In the genomic region with DNA sequence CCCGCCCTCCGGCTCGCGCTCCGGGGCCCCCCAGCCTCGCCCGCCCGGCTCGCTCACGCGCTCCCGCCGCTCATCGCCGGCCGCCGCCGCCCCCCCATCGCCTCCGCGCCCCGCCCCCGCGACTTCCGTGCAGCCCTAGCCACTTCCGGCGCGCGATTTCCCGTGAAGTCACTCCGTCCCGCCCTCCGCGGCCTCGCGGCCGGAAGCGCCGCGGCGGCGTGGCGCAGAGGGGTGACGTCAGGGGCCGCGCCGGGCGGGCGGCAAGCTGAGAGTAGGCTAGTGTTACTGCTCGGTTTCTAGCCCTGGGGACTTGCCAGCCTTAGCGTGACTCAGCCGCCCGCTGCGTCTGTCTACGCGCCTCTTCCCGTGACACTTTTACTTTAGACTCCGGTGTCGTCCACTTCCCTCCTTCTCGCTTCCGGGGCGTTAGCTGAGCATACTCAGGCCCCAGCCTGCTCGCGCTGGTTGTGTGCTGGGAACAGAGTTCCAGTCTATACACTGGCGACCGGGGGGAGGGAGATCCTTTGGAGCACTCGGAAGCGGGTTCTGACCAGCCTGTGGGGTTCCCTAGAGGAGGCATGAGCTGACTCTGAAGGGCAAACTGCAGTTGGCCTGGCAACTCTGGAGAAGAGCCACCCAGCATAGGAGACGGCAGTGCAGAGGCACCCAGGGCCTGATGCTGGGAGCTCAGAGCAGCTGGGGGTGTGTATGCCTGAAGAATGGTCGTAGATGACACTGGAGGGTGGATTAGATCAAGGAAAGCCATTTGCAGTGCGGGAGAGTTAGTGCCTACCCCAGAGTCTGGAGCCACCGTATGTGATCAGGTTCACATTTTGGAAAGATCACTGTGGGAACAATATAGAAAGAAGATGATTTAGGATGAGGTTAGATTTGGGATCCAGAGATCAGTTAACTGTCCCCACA, we compare ENCODE assay signal across 8 cellular contexts. TPM values are rescaled to one million over a fixed set of nuclear protein-coding genes. Genes with fewer than 3 reads are reported as not detected.
DNase-seq lines count a peak whose midpoint lies in the region; ATAC-seq and TF ChIP-seq lines count a peak whose summit lies in the region.

A gene (minus strand): TSS at position 137 of the 924 bp plus-strand sequence. CDS start 182 bp downstream, outside the sequence.

- CTCF ChIA-PET in activated B cell treated with CpG ODN at 0.5 μM for 24 hours (lab: Charles Lee), result interaction anchor here (0.5 to 1.9 kb wide), 3 partner anchors 18 to 29 kb away, joined by 3 to 7 read pairs (median 6); no protein-coding TSS in a partner anchor

- peak; percentile 84 for ATAC-seq in GM19025 (IDR thresholded peaks at IDR 0.05; ENCODE audit: low read depth, unreplicated experiment)
- peak; percentile 85 for ATAC-seq in HG03280 (IDR thresholded peaks at IDR 0.05; ENCODE audit: unreplicated experiment)
- peak; percentile 85 for ATAC-seq in activated B cell treated with CpG ODN at 0.5 μM for 24 hours (ENCODE audit: low read depth)

- peaks cover 26% of the 10 kb centered on the region for H3K36me3 Mint-ChIP-seq in activated B cell treated with CpG ODN at 0.5 μM for 24 hours (ENCODE audit: low read depth)
- H3K36me3 Mint-ChIP-seq in immature natural killer cell, result peaks cover 4 to 9% (median 5%) of the 10 kb centered on the region in 3 donors

- peak within 1 kb of the TSS; percentile 99 for H3K27ac Mint-ChIP-seq in activated B cell treated with CpG ODN at 0.5 μM for 24 hours
- H3K27ac Mint-ChIP-seq in immature natural killer cell, result peak within 1 kb of the TSS; percentile 99 to 100 (median 100)

- POLR2A ChIA-PET in activated B cell treated with CpG ODN at 0.5 μM for 24 hours (lab: Charles Lee), result interaction anchor here (0.5 to 3.6 kb wide), 36 partner anchors 9 to 883 kb away, joined by 3 to 41 read pairs (median 5); a partner anchor contains a TSS

- TF ChIP-seq CTCF in AG09309 (IDR thresholded peaks at IDR 0.05; ENCODE audit: control insufficient read depth, insufficient read depth, low read depth, low read length, missing control alignments) (no peak), activated B cell treated with CpG ODN at 0.5 μM for 24 hours (IDR thresholded peaks at IDR 0.05) (no peak), cardiac fibroblast (IDR thresholded peaks at IDR 0.05; ENCODE audit: low read depth, low read length) (no peak)

- H3K9me3 Mint-ChIP-seq in activated B cell treated with CpG ODN at 0.5 μM for 24 hours (no peaks in the 10 kb centered on the region), immature natural killer cell (peaks cover 0 to 5% (median 0%) of the 10 kb centered on the region in 6 donors)

- intact Hi-C loops in activated B cell treated with CpG ODN at 0.5 μM for 24 hours (cut with micrococcal nuclease), result loop anchor here (1.0 to 2.0 kb wide), 13 partner anchors 29 to 395 kb away; a partner anchor contains a TSS

- DNase-seq in AG09309 (ENCODE audit: low read depth) (peak; percentile 88), NCI-H345 (lab: John Stamatoyannopoulos, UW) (peak; percentile 95), activated B cell treated with CpG ODN at 0.5 μM for 24 hours (peak; percentile 98), cardiac fibroblast (ENCODE audit: low read depth in 2 of 2) (peak; percentile 96 to 99), immature natural killer cell (peak; percentile 98 to 99 (median 99)), smooth muscle cell of the brain vasculature (ENCODE audit: low read depth, low spot score) (peak; percentile 86)

- peak within 1 kb of the TSS; percentile 95 for H3K4me3 Mint-ChIP-seq in activated B cell treated with CpG ODN at 0.5 μM for 24 hours
- peak within 1 kb of the TSS; percentile 92 to 99 (median 97) for H3K4me3 Mint-ChIP-seq in immature natural killer cell

- H3K27me3 Mint-ChIP-seq in activated B cell treated with CpG ODN at 0.5 μM for 24 hours (no peaks in the 10 kb centered on the region), immature natural killer cell (ENCODE audit: low read depth in 3 of 3) (peaks cover 10 to 16% (median 12%) of the 10 kb centered on the region in 3 donors)

- H3K4me1 Mint-ChIP-seq in activated B cell treated with CpG ODN at 0.5 μM for 24 hours (peaks cover 59% of the 10 kb centered on the region), immature natural killer cell (peaks cover 49 to 56% of the 10 kb centered on the region in 2 donors)

- H3K4me3 ChIP-seq in AG09309 (ENCODE audit: control insufficient read depth, low read depth, low read length) (peak within 1 kb of the TSS; percentile 69), cardiac fibroblast (replicated peaks in 1 of 2; ENCODE audit: low read depth in 2 of 2, low read length in 2 of 2) (peak within 1 kb of the TSS; percentile 85 to 88)

RNA-seq across cellular contexts. Expression of the gene that starts here (rescaled TPM):
- 21.3 and 23.8 TPM in 2 replicates for total RNA-seq in activated B cell treated with CpG ODN at 0.5 μM for 24 hours
- 1 to 10 TPM; 2.4 to 3.2 (median 3.2) TPM for polyA plus RNA-seq in immature natural killer cell

Comparison
In these comparisons a context has a peak if more than half of its experiments do, and no peak if none do; other contexts are left out.
1. Peak in every context shown above with its lines: DNase-seq, ATAC-seq and H3K4me3 ChIP-seq.